ENCODE assay signal across 20 cellular contexts in genomic region chr5:117738571-117738970, GRCh38.
"Had no signal": no experiment of that assay in that cellular context is flagged by ENCODE, and none has a peak within 500 bp of the region (broad histone marks: within the 10 kb centered on the region; RNA-seq: fewer than 3 reads in every experiment).

No MANE protein-coding gene starts in this region.

- H3K4me1 Mint-ChIP-seq: IgD-negative memory B cell, T-cell had no signal

- H3K36me3 Mint-ChIP-seq: IgD-negative memory B cell, T-cell had no signal

- DNase-seq: Kasumi-1, MM.1S, NCI-H1092 treated with DMSO at 0.1 percent for 48 hours, NCI-H1417 treated with DMSO at 0.1 percent for 48 hours, NCI-H146, NCI-H1694 treated with DMSO at 0.1 percent for 48 hours, NCI-H1930, NCI-H2081, NCI-H2107, NCI-H2171 treated with DMSO at 0.1 percent for 48 hours, NCI-H345, NCI-H446 treated with DMSO at 0.1 percent for 48 hours, NCI-H510A treated with DMSO at 0.1 percent for 48 hours, Right ventricle myocardium superior, RPMI8226, SIG-M5, SK-N-SH, SW 1271, T-cell had no signal

- H3K27me3 Mint-ChIP-seq: IgD-negative memory B cell, T-cell had no signal

- H3K27ac Mint-ChIP-seq: IgD-negative memory B cell, T-cell had no signal

- H3K4me3 Mint-ChIP-seq: IgD-negative memory B cell, T-cell had no signal
